9 cellular contexts compared by ENCODE assay signal in the genomic region with DNA sequence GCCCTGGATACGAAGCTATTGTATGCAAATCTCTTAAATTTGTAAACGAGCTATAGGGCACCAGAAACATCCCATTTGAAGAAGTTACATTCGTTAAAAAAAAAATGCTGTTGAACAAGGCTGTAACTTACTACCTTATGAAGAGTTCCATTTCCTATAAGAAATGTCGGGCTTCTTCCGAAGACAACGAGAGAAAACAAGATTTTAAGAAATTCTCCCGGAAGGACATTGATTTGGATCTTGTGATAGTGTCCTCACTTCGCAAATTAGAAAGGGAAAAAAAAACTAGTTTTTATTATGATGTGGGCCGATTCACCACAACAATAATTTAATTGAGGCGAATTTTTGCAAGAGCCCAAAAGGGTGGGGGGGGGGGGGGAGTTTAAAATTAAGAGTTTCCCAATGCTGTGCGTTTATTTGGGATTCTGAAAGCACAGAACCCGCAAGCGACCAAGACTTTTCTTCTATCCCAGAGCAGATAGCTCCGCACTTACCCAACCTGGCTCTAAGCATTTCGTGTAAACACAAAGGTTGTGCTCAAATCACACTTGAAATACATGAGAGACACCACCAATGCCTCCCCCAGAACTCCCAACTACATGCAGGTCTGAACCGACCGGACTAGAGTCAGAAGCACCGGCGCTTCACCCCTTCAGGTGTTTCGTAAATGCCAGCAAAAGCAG. TPM values are rescaled to one million over a fixed set of nuclear protein-coding genes. Genes with fewer than 3 reads are reported as not detected.
DNase-seq lines count a peak whose midpoint lies in the region; ATAC-seq and TF ChIP-seq lines count a peak whose summit lies in the region.
"Had no signal": no experiment of that assay in that cellular context is flagged by ENCODE, and none has a peak within 500 bp of the region (broad histone marks: within the 10 kb centered on the region; RNA-seq: fewer than 3 reads in every experiment).

No MANE protein-coding gene starts in this region.

- no peak for TF ChIP-seq POLR2A in body of pancreas (IDR thresholded peaks at IDR 0.05)
- no peak for TF ChIP-seq POLR2A in suprapubic skin (IDR thresholded peaks at IDR 0.05)

- DNase-seq in T-helper 1 cell: no peak
- DNase-seq in body of pancreas: no peak
- no peak for DNase-seq in lower lobe of right lung
- no peak for DNase-seq in suprapubic skin (ENCODE audit: low spot score in 2 of 2)
- DNase-seq in HEK293T (ENCODE audit: extremely low spot score): no peak
- no peak for DNase-seq in left lung

- 4 to 15% methylated on average over 18 to 20 of the region's 20 CpGs for WGBS in body of pancreas, 2 donors
- 25% methylated on average over 17 of the region's 20 CpGs for WGBS in suprapubic skin

- H3K27me3 ChIP-seq in body of pancreas: no peaks in the 10 kb centered on the region
- peaks cover 91% of the 10 kb centered on the region for H3K27me3 ChIP-seq in lower lobe of right lung (ENCODE audit: low read depth)
- H3K27me3 ChIP-seq in suprapubic skin: peaks cover 96% of the 10 kb centered on the region
- H3K27me3 ChIP-seq in left lung: peaks cover 63 to 100% of the 10 kb centered on the region in 2 donors

- H3K9me3 ChIP-seq in body of pancreas: no peaks in the 10 kb centered on the region
- no peaks in the 10 kb centered on the region for H3K9me3 ChIP-seq in lower lobe of right lung
- H3K9me3 ChIP-seq in suprapubic skin: no peaks in the 10 kb centered on the region
- no peaks in the 10 kb centered on the region for H3K9me3 ChIP-seq in left lung

- POLR2A ChIA-PET in HEK293T (lab: Yijun Ruan, JAX): interaction anchor here (0.9 to 1.4 kb wide), 3 partner anchors 12 to 646 kb away, joined by 3 to 6 read pairs (median 3); no protein-coding TSS in a partner anchor

- peaks cover 80% of the 10 kb centered on the region for H3K27me3 Mint-ChIP-seq in T-helper 1 cell treated with Interleukin-12 subunit alpha and Interleukin-12 subunit beta and Interleukin-4 antibody, amounts not matched to agents 30 μg/mL and 1 μg/mL, for 36 hours (ENCODE audit: low read depth)

- no peak for TF ChIP-seq EP300 in suprapubic skin (IDR thresholded peaks at IDR 0.05)

- peaks cover 3% of the 10 kb centered on the region for H3K4me1 Mint-ChIP-seq in T-helper 1 cell treated with Interleukin-12 subunit alpha and Interleukin-12 subunit beta and Interleukin-4 antibody, amounts not matched to agents 30 μg/mL and 1 μg/mL, for 36 hours (ENCODE audit: low read depth)

- no peak for ATAC-seq in body of pancreas
- ATAC-seq in lower lobe of right lung: no peak
- ATAC-seq in HG03045 (IDR thresholded peaks at IDR 0.05; ENCODE audit: unreplicated experiment): no peak
- ATAC-seq in left lung: no peak

- H3K36me3 Mint-ChIP-seq in T-helper 1 cell treated with Interleukin-12 subunit alpha and Interleukin-12 subunit beta and Interleukin-4 antibody, amounts not matched to agents 30 μg/mL and 1 μg/mL, for 36 hours (ENCODE audit: low read depth): peaks cover 5% of the 10 kb centered on the region

- no peak overlapping the region for H3K4me3 Mint-ChIP-seq in T-helper 1 cell treated with Interleukin-12 subunit alpha and Interleukin-12 subunit beta and Interleukin-4 antibody, amounts not matched to agents 30 μg/mL and 1 μg/mL, for 36 hours
- H3K4me3 Mint-ChIP-seq: activated CD4-positive, alpha-beta memory T cell treated with anti-CD3 and anti-CD28 coated beads, Interleukin-2, amount 10 ng/mL, durations not matched to agents 7 days and 5 days had no signal

- TF ChIP-seq CTCF in body of pancreas (IDR thresholded peaks at IDR 0.05): no peak
- no peak for TF ChIP-seq CTCF in lower lobe of right lung (IDR thresholded peaks at IDR 0.05)
- no peak for TF ChIP-seq CTCF in suprapubic skin (IDR thresholded peaks at IDR 0.05)
- no peak for TF ChIP-seq CTCF in left lung (IDR thresholded peaks at IDR 0.05)

- intact Hi-C loops in body of pancreas (cut with DNase I) (loop anchor here (10.0 kb wide), 1 partner anchor 645 kb away; no protein-coding TSS in a partner anchor), lower lobe of right lung (cut with DNase I) (loop anchor here (10.0 kb wide), 1 partner anchor 645 kb away; no protein-coding TSS in a partner anchor), left lung (cut with DNase I) (no loop called here)

- H3K27ac ChIP-seq in body of pancreas (peak overlapping the region; percentile 86 to 96 (median 94)), lower lobe of right lung (peak overlapping the region; percentile 43), suprapubic skin (peak overlapping the region; percentile 78), left lung (no peak overlapping the region)

- peaks cover 28% of the 10 kb centered on the region for H3K4me1 ChIP-seq in body of pancreas
- H3K4me1 ChIP-seq in lower lobe of right lung: peaks cover 43% of the 10 kb centered on the region
- H3K4me1 ChIP-seq in suprapubic skin: peaks cover 66% of the 10 kb centered on the region
- peaks cover 12 to 15% of the 10 kb centered on the region in 2 donors for H3K4me1 ChIP-seq in left lung

- CTCF ChIA-PET in HEK293T (lab: Yijun Ruan, JAX): interaction anchor here (0.6 to 1.0 kb wide), 3 partner anchors 312 to 421 kb away, joined by 3 to 4 read pairs (median 4); no protein-coding TSS in a partner anchor

- no peaks in the 10 kb centered on the region for H3K36me3 ChIP-seq in body of pancreas (replicated peaks in 1 of 2; ENCODE audit: insufficient read depth in 1 of 2, low read depth in 2 of 2)
- H3K36me3 ChIP-seq in lower lobe of right lung: peaks cover 4% of the 10 kb centered on the region
- peaks cover 3% of the 10 kb centered on the region for H3K36me3 ChIP-seq in suprapubic skin
- no peaks in the 10 kb centered on the region for H3K36me3 ChIP-seq in left lung

- peak overlapping the region; percentile 15 for H3K27ac Mint-ChIP-seq in T-helper 1 cell treated with Interleukin-12 subunit alpha and Interleukin-12 subunit beta and Interleukin-4 antibody, amounts not matched to agents 30 μg/mL and 1 μg/mL, for 36 hours
- H3K27ac Mint-ChIP-seq: activated CD4-positive, alpha-beta memory T cell treated with anti-CD3 and anti-CD28 coated beads, Interleukin-2, amount 10 ng/mL, durations not matched to agents 7 days and 5 days had no signal

- no peaks in the 10 kb centered on the region for H3K9me3 Mint-ChIP-seq in T-helper 1 cell treated with Interleukin-12 subunit alpha and Interleukin-12 subunit beta and Interleukin-4 antibody, amounts not matched to agents 30 μg/mL and 1 μg/mL, for 36 hours
- H3K9me3 Mint-ChIP-seq: activated CD4-positive, alpha-beta memory T cell treated with anti-CD3 and anti-CD28 coated beads, Interleukin-2, amount 10 ng/mL, durations not matched to agents 7 days and 5 days had no signal

- H3K4me3 ChIP-seq in body of pancreas (peak overlapping the region in 1 of 2 donors; percentile 44), lower lobe of right lung (peak overlapping the region; percentile 59), suprapubic skin (peak overlapping the region; percentile 61), left lung (peak overlapping the region in 1 of 2 donors; percentile 41)

TF ChIP-seq in HEK293T, 16 proteins besides CTCF, POLR2A, EP300 and RAD21:
- TF ChIP-seq TARDBP (IDR thresholded peaks at IDR 0.05) (no peak), ARNT (IDR thresholded peaks at IDR 0.05) (no peak), L3MBTL2 (conservative IDR thresholded peaks at IDR 0.05) (no peak), ZNF384 (IDR thresholded peaks at IDR 0.05) (no peak), FOXA1 (IDR thresholded peaks at IDR 0.05) (no peak), FOXK2 (IDR thresholded peaks at IDR 0.05) (no peak), LEF1 (IDR thresholded peaks at IDR 0.05; ENCODE audit: borderline replicate concordance) (no peak), FOXM1 (IDR thresholded peaks at IDR 0.05; ENCODE audit: borderline replicate concordance) (no peak), BHLHE40 (IDR thresholded peaks at IDR 0.05; ENCODE audit: borderline replicate concordance) (no peak), HDGF (IDR thresholded peaks at IDR 0.05; ENCODE audit: borderline replicate concordance) (no peak), CTBP1 (IDR thresholded peaks at IDR 0.05; ENCODE audit: borderline replicate concordance) (no peak), ELF4 (IDR thresholded peaks at IDR 0.05) (no peak), SP1 (IDR thresholded peaks at IDR 0.05) (no peak), SUZ12 (IDR thresholded peaks at IDR 0.05) (no peak), NFRKB (IDR thresholded peaks at IDR 0.05) (no peak)
- TF ChIP-seq, protein P1, sequence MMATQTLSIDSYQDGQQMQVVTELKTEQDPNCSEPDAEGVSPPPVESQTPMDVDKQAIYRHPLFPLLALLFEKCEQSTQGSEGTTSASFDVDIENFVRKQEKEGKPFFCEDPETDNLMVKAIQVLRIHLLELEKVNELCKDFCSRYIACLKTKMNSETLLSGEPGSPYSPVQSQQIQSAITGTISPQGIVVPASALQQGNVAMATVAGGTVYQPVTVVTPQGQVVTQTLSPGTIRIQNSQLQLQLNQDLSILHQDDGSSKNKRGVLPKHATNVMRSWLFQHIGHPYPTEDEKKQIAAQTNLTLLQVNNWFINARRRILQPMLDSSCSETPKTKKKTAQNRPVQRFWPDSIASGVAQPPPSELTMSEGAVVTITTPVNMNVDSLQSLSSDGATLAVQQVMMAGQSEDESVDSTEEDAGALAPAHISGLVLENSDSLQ (IDR thresholded peaks at IDR 0.05): no peak

RNA-seq across cellular contexts. Expression of a gene that starts 1.4 kb away (rescaled TPM):
- 10 to 100 TPM; 35.8 to 47.5 TPM for total RNA-seq in body of pancreas
- total RNA-seq in lower lobe of right lung: 4.3 TPM
- 10 to 100 TPM; 30.0 to 52.3 (median 42.9) TPM for total RNA-seq in suprapubic skin
- 1 to 10 TPM; 6.6 to 9.6 TPM for total RNA-seq in left lung
- total RNA-seq: activated CD4-positive, alpha-beta memory T cell treated with anti-CD3 and anti-CD28 coated beads, Interleukin-2, amount 10 ng/mL, durations not matched to agents 7 days and 5 days had no signal

Comparison
In these comparisons a context has a peak if more than half of its experiments do, and no peak if none do; other contexts are left out.
1. H3K27ac ChIP-seq: peak in body of pancreas (4 of 4), lower lobe of right lung (single experiment) and suprapubic skin (single experiment); none in left lung (0 of 2).
2. intact Hi-C loops: an anchor here in body of pancreas (10.0 kb wide) and lower lobe of right lung (10.0 kb wide); none called in left lung.